1 cellular context compared by ENCODE assay signal in the genomic region with DNA sequence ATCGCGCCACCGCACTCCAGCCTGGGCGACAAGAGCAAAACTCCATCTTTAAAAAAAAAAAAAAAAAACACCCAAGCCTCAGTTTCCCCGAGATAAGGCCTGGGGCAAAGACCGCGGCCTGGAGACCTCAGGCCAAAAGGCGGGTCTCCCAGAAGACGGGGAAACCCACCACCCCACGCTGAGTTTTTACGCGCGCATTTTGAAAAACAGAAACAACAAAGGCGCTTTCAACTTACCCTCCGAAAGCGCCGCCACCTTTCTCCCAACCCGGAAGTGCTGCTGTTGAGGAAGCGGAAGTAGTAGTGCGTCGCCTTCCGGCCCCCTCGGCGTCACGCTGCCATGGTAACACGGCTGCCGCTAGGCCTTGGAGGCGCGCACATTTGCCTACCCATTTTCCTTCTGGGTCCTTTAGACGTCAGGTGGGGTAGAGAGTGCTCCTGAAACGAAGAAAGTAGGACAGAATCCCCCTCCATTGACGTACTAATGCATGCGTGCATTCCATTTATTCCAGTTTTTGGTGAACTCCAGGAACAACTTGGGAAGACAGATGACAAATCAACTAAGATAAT.
TF ChIP-seq lines count a peak whose summit lies in the region.

TTF1 (minus strand) TSS at position 287 of the 569 bp plus-strand sequence. CDS start 4,019 bp downstream, outside the sequence.

TF ChIP-seq in K562, 482 proteins besides CTCF, POLR2A, EP300 and RAD21 (continued from another document and continues in another):
- TF ChIP-seq, protein P1, sequence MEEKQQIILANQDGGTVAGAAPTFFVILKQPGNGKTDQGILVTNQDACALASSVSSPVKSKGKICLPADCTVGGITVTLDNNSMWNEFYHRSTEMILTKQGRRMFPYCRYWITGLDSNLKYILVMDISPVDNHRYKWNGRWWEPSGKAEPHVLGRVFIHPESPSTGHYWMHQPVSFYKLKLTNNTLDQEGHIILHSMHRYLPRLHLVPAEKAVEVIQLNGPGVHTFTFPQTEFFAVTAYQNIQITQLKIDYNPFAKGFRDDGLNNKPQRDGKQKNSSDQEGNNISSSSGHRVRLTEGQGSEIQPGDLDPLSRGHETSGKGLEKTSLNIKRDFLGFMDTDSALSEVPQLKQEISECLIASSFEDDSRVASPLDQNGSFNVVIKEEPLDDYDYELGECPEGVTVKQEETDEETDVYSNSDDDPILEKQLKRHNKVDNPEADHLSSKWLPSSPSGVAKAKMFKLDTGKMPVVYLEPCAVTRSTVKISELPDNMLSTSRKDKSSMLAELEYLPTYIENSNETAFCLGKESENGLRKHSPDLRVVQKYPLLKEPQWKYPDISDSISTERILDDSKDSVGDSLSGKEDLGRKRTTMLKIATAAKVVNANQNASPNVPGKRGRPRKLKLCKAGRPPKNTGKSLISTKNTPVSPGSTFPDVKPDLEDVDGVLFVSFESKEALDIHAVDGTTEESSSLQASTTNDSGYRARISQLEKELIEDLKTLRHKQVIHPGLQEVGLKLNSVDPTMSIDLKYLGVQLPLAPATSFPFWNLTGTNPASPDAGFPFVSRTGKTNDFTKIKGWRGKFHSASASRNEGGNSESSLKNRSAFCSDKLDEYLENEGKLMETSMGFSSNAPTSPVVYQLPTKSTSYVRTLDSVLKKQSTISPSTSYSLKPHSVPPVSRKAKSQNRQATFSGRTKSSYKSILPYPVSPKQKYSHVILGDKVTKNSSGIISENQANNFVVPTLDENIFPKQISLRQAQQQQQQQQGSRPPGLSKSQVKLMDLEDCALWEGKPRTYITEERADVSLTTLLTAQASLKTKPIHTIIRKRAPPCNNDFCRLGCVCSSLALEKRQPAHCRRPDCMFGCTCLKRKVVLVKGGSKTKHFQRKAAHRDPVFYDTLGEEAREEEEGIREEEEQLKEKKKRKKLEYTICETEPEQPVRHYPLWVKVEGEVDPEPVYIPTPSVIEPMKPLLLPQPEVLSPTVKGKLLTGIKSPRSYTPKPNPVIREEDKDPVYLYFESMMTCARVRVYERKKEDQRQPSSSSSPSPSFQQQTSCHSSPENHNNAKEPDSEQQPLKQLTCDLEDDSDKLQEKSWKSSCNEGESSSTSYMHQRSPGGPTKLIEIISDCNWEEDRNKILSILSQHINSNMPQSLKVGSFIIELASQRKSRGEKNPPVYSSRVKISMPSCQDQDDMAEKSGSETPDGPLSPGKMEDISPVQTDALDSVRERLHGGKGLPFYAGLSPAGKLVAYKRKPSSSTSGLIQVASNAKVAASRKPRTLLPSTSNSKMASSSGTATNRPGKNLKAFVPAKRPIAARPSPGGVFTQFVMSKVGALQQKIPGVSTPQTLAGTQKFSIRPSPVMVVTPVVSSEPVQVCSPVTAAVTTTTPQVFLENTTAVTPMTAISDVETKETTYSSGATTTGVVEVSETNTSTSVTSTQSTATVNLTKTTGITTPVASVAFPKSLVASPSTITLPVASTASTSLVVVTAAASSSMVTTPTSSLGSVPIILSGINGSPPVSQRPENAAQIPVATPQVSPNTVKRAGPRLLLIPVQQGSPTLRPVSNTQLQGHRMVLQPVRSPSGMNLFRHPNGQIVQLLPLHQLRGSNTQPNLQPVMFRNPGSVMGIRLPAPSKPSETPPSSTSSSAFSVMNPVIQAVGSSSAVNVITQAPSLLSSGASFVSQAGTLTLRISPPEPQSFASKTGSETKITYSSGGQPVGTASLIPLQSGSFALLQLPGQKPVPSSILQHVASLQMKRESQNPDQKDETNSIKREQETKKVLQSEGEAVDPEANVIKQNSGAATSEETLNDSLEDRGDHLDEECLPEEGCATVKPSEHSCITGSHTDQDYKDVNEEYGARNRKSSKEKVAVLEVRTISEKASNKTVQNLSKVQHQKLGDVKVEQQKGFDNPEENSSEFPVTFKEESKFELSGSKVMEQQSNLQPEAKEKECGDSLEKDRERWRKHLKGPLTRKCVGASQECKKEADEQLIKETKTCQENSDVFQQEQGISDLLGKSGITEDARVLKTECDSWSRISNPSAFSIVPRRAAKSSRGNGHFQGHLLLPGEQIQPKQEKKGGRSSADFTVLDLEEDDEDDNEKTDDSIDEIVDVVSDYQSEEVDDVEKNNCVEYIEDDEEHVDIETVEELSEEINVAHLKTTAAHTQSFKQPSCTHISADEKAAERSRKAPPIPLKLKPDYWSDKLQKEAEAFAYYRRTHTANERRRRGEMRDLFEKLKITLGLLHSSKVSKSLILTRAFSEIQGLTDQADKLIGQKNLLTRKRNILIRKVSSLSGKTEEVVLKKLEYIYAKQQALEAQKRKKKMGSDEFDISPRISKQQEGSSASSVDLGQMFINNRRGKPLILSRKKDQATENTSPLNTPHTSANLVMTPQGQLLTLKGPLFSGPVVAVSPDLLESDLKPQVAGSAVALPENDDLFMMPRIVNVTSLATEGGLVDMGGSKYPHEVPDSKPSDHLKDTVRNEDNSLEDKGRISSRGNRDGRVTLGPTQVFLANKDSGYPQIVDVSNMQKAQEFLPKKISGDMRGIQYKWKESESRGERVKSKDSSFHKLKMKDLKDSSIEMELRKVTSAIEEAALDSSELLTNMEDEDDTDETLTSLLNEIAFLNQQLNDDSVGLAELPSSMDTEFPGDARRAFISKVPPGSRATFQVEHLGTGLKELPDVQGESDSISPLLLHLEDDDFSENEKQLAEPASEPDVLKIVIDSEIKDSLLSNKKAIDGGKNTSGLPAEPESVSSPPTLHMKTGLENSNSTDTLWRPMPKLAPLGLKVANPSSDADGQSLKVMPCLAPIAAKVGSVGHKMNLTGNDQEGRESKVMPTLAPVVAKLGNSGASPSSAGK (IDR thresholded peaks at IDR 0.05) = 0 out of 2 replicates have a peak, but pooled peaks have one; percentile 22
- TF ChIP-seq ATF1 (CRISPR knock-in tag; IDR thresholded peaks at IDR 0.05) = no peak
- peak; percentile 89 for TF ChIP-seq ATF1 (tag; IDR thresholded peaks at IDR 0.05)
- no peak for TF ChIP-seq PBX2 (CRISPR knock-in tag; IDR thresholded peaks at IDR 0.05; ENCODE audit: low read depth)
- TF ChIP-seq PBX2 (tag; conservative IDR thresholded peaks at IDR 0.05; ENCODE audit: low read depth) = no peak
- no peak for TF ChIP-seq RNF2 (IDR thresholded peaks at IDR 0.05)
- TF ChIP-seq ELF2 (CRISPR knock-in tag; IDR thresholded peaks at IDR 0.05) = peak; percentile 97
- TF ChIP-seq ZNF518B (CRISPR knock-in tag; IDR thresholded peaks at IDR 0.05) = no peak
- peak; percentile 64 for TF ChIP-seq TBP (optimal IDR thresholded peaks at IDR 0.05; ENCODE audit: low read depth, low read length)
- peak; percentile 79 for TF ChIP-seq SUPT5H (IDR thresholded peaks at IDR 0.05)
- peak; percentile 94 for TF ChIP-seq GABPB1 (CRISPR knock-in tag; IDR thresholded peaks at IDR 0.05)
- peak; percentile 96 for TF ChIP-seq NR2C1 (IDR thresholded peaks at IDR 0.05)
- peak; percentile 97 for TF ChIP-seq NR2C1 (tag; IDR thresholded peaks at IDR 0.05)
- 0 out of 2 replicates have a peak, but pooled peaks have one; percentile 33 for TF ChIP-seq GTF2F1 (IDR thresholded peaks at IDR 0.05; ENCODE audit: low read depth, low read length)
- TF ChIP-seq MXI1 (IDR thresholded peaks at IDR 0.05; ENCODE audit: low read depth, low read length) = peak; percentile 93
- no peak for TF ChIP-seq ZNF717 (CRISPR knock-in tag; IDR thresholded peaks at IDR 0.05)
- TF ChIP-seq ATF7 (IDR thresholded peaks at IDR 0.05) = peak; percentile 44
- TF ChIP-seq POLR2G (IDR thresholded peaks at IDR 0.05; ENCODE audit: low read depth, low read length) = peak; percentile 75
- TF ChIP-seq SMAD4 (CRISPR knock-in tag; conservative IDR thresholded peaks at IDR 0.05) = 0 out of 2 replicates have a peak, but pooled peaks have one; percentile 13
- TF ChIP-seq HDAC2 (IDR thresholded peaks at IDR 0.05) = peak; percentile 57; the same call in 1 of the 2 replicates
- peak; percentile 79 for TF ChIP-seq HCFC1 (IDR thresholded peaks at IDR 0.05; ENCODE audit: low read depth, low read length)
- TF ChIP-seq, protein P2, sequence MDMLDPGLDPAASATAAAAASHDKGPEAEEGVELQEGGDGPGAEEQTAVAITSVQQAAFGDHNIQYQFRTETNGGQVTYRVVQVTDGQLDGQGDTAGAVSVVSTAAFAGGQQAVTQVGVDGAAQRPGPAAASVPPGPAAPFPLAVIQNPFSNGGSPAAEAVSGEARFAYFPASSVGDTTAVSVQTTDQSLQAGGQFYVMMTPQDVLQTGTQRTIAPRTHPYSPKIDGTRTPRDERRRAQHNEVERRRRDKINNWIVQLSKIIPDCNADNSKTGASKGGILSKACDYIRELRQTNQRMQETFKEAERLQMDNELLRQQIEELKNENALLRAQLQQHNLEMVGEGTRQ (CRISPR knock-in tag; IDR thresholded peaks at IDR 0.05) = no peak
- TF ChIP-seq FOXK2 (conservative IDR thresholded peaks at IDR 0.05 in 1 of 2, IDR thresholded peaks at IDR 0.05 in 1 of 2; ENCODE audit: low read depth in 2 of 2) = peak in 1 of 2 experiments; percentile 64; a peak in 2 of 4 replicates
- TF ChIP-seq RFX1 (IDR thresholded peaks at IDR 0.05) = peak; percentile 98
- TF ChIP-seq GMEB1 (CRISPR knock-in tag; IDR thresholded peaks at IDR 0.05) = peak; percentile 51; the same call in 1 of the 2 replicates
- TF ChIP-seq NCOA1 (IDR thresholded peaks at IDR 0.05; ENCODE audit: low read depth) = 0 out of 2 replicates have a peak, but pooled peaks have one; percentile 11
- no peak for TF ChIP-seq XRCC5 (IDR thresholded peaks at IDR 0.05; ENCODE audit: low read depth, low read length)
- TF ChIP-seq ASH1L (IDR thresholded peaks at IDR 0.05; ENCODE audit: borderline replicate concordance, low read depth, partially characterized antibody) = peak; percentile 68
- peak; percentile 68 for TF ChIP-seq TAF9B (IDR thresholded peaks at IDR 0.05; ENCODE audit: partially characterized antibody)
- TF ChIP-seq CXXC5 (CRISPR knock-in tag; IDR thresholded peaks at IDR 0.05) = peak; percentile 67
- 0 out of 2 replicates have a peak, but pooled peaks have one; percentile 50 for TF ChIP-seq GATAD2B (IDR thresholded peaks at IDR 0.05; ENCODE audit: borderline replicate concordance)
- peak; percentile 60; the same call in 1 of the 2 replicates for TF ChIP-seq MYC (IDR thresholded peaks at IDR 0.05; ENCODE audit: low read depth, low read length)
- no peak for TF ChIP-seq MYC (CRISPR knock-in tag; IDR thresholded peaks at IDR 0.05; ENCODE audit: borderline replicate concordance, low read depth)
- no peak for TF ChIP-seq MEF2A (IDR thresholded peaks at IDR 0.05; ENCODE audit: control insufficient read depth, low read depth, low read length)
- peak; percentile 80 for TF ChIP-seq RBFOX2 (IDR thresholded peaks at IDR 0.05; ENCODE audit: low read depth, low read length)
- no peak for TF ChIP-seq ZNF431 (CRISPR knock-in tag; IDR thresholded peaks at IDR 0.05)
